1 cellular context compared by ENCODE assay signal in genomic region chr16:19555186-19555937, GRCh38.
TF ChIP-seq lines count a peak whose summit lies in the region.

TSS of gene VPS35L (plus strand) at chr16:19555703. CDS start at chr16:19555730, 27 bp downstream.

TF ChIP-seq in K562, 482 proteins besides CTCF, POLR2A, EP300 and RAD21 (continued from another document and continues in another):
- no peak for TF ChIP-seq ZNF280A (IDR thresholded peaks at IDR 0.05; ENCODE audit: low read depth, partially characterized antibody)
- TF ChIP-seq JUNB (CRISPR knock-in tag; conservative IDR thresholded peaks at IDR 0.05), result no peak
- TF ChIP-seq PRDM10 (IDR thresholded peaks at IDR 0.05; ENCODE audit: partially characterized antibody), result no peak
- TF ChIP-seq HMG20A (CRISPR knock-in tag; conservative IDR thresholded peaks at IDR 0.05), result no peak
- TF ChIP-seq THRA (IDR thresholded peaks at IDR 0.05), result no peak
- no peak for TF ChIP-seq PURB (CRISPR knock-in tag; IDR thresholded peaks at IDR 0.05; ENCODE audit: low read depth)
- peak; percentile 50; the same call in 1 of the 2 replicates for TF ChIP-seq ELF1 (tag; IDR thresholded peaks at IDR 0.05)
- TF ChIP-seq HMGXB4 (CRISPR knock-in tag; IDR thresholded peaks at IDR 0.05), result no peak
- TF ChIP-seq ZNF77 (CRISPR knock-in tag; IDR thresholded peaks at IDR 0.05), result no peak
- TF ChIP-seq VEZF1 (CRISPR knock-in tag; IDR thresholded peaks at IDR 0.05), result peak; percentile 67
- TF ChIP-seq BACH1 (tag; IDR thresholded peaks at IDR 0.05), result peak; percentile 81; the same call in 1 of the 2 replicates
- TF ChIP-seq BRD9 (IDR thresholded peaks at IDR 0.05; ENCODE audit: low read depth, partially characterized antibody), result no peak
- TF ChIP-seq ZNF347 (CRISPR knock-in tag; IDR thresholded peaks at IDR 0.05; ENCODE audit: low read depth), result no peak
- no peak for TF ChIP-seq PATZ1 (CRISPR knock-in tag; IDR thresholded peaks at IDR 0.05; ENCODE audit: borderline replicate concordance)
- TF ChIP-seq SRSF1 (IDR thresholded peaks at IDR 0.05; ENCODE audit: low read depth, low read length), result no peak
- TF ChIP-seq UBTF (IDR thresholded peaks at IDR 0.05; ENCODE audit: borderline replicate concordance in 1 of 2, low read depth in 2 of 2, low read length in 2 of 2), result peak; percentile 33 to 85; a peak in 1 of 4 replicates
- no peak for TF ChIP-seq CBX5 (IDR thresholded peaks at IDR 0.05; ENCODE audit: borderline replicate concordance, low read depth)
- peak; percentile 79; the same call in 1 of the 2 replicates for TF ChIP-seq ATF7 (IDR thresholded peaks at IDR 0.05)
- TF ChIP-seq PKNOX1 (IDR thresholded peaks at IDR 0.05), result peak; percentile 58
- no peak for TF ChIP-seq CHD4 (IDR thresholded peaks at IDR 0.05; ENCODE audit: insufficient read depth, insufficient replicate concordance, low read depth, low read length, poor library complexity, severe bottlenecking)
- TF ChIP-seq HMGN3 (IDR thresholded peaks at IDR 0.05; ENCODE audit: borderline replicate concordance, extremely low read depth, insufficient read length, low read depth, low read length), result peak; percentile 59
